10 cellular contexts compared by ENCODE assay signal in the genomic region with DNA sequence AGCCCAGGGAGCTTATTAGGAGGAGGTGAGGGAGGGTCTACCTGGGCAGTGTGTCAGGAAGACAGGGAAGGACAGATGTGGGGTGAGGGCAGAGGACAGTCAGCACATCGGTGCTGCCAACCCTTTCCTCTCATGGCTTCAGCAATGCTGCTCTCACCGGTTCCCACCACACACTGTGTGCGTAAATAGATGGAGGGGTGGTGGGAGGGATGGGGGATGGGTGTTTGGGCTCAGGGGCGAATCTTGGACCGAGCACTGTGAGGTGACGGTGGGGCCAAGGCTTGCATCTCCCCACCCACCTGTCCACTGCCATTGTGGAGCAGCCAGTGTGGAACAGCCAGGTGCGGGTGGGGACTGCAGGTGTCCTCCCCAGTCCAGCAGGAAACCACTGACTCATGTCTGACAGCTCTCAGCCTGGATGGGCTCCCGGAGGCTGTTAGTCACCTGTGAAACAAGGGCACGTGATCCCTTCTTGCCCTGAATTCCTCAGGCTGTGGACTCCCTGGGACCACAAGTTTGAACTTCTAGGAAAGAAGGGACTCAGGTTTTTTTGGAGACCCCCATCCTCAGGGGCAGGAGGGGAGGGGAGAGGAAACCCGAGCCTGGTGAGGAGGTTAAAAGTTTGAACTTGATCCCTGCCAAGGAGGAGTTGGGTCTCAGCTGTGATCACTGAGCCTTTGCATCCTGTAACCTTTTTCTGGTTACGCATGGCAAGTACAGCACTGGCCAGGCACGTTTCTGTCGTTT. TPM values are rescaled to one million over a fixed set of nuclear protein-coding genes. Genes with fewer than 3 reads are reported as not detected.
DNase-seq lines count a peak whose midpoint lies in the region; ATAC-seq and TF ChIP-seq lines count a peak whose summit lies in the region.
"Had no signal": no experiment of that assay in that cellular context is flagged by ENCODE, and none has a peak within 500 bp of the region (broad histone marks: within the 10 kb centered on the region; RNA-seq: fewer than 3 reads in every experiment).

No MANE protein-coding gene starts in this region.

- no peak overlapping the region for H4K8ac ChIP-seq in H9 (replicated peaks; ENCODE audit: insufficient read length, low read depth, low read length)

- H2BK120ac ChIP-seq in H9 (ENCODE audit: low read depth, low read length, poor library complexity, severe bottlenecking): no peak overlapping the region

- no peak overlapping the region for H2AK5ac ChIP-seq in H9 (ENCODE audit: insufficient read length, low read length)

- DNase-seq in BJ (ENCODE audit: low read depth) (peak; percentile 19), H9 (peak; percentile 48), RWPE2 (ENCODE audit: low spot score) (peak; percentile 95), kidney tubule cell (ENCODE audit: low spot score) (peak; percentile 89), DMS 273 (lab: John Stamatoyannopoulos, UW; ENCODE audit: unreplicated experiment) (no peak), NCI-H82 (lab: John Stamatoyannopoulos, UW) (no peak)
- DNase-seq: activated CD4-positive, alpha-beta T cell treated with anti-CD3 and anti-CD28 coated beads, Interleukin-2, amount 50 U/mL, for 1 hour had no signal

- H2BK15ac ChIP-seq in H9 (ENCODE audit: low read depth, low read length): no peak overlapping the region

- H2BK5ac ChIP-seq in H9 (ENCODE audit: insufficient read length, low read length): no peak overlapping the region

- no peak overlapping the region for H3K23ac ChIP-seq in H9 (ENCODE audit: insufficient read length, low read depth, low read length)

- H3K4me1 Mint-ChIP-seq in H9: peaks cover 23 to 31% of the 10 kb centered on the region in 2 experiments

- H4K5ac ChIP-seq in H9 (ENCODE audit: insufficient read length, low read depth, low read length): no peak overlapping the region

- H3K27ac Mint-ChIP-seq in H9: no peak overlapping the region; a peak in 1 of 7 replicates

- no peaks in the 10 kb centered on the region for H3K79me2 ChIP-seq in H9 (ENCODE audit: insufficient read depth, low read length)

- H3K27me3 Mint-ChIP-seq in H9 (ENCODE audit: low read depth): no peaks in the 10 kb centered on the region; the same call in 1 of the 2 replicates

- CTCF ChIA-PET in BJ (lab: Yijun Ruan, JAX): no interaction called here

- H2AFZ ChIP-seq in H9 (ENCODE audit: low read length): no peak overlapping the region

- no peak overlapping the region for H4K91ac ChIP-seq in H9 (ENCODE audit: insufficient read length, low read depth, low read length)

- H3K27me3 ChIP-seq in BJ (ENCODE audit: control insufficient read depth, insufficient read depth, low read length) (no peaks in the 10 kb centered on the region; the same call in 1 of the 2 replicates), H9 (ENCODE audit: insufficient read depth, low read length) (no peaks in the 10 kb centered on the region), RWPE2 (ENCODE audit: insufficient read depth, poor library complexity, severe bottlenecking) (no peaks in the 10 kb centered on the region)

- no peak overlapping the region for H3K9ac ChIP-seq in H9 (ENCODE audit: extremely low read depth, insufficient read length, low read length)

- no CpG with 5 or more reads among the region's 13 CpGs for WGBS in H9 (ENCODE audit: extremely low coverage, insufficient read length, low lambda C conversion rate)

- no peak overlapping the region for H3T11ph ChIP-seq in H9 (ENCODE audit: low read length)

- POLR2A ChIA-PET in BJ (lab: Charles Lee): no interaction called here

- H3K23me2 ChIP-seq in H9 (ENCODE audit: insufficient read length, low read depth, low read length, poor library complexity, severe bottlenecking): no peaks in the 10 kb centered on the region

- ATAC-seq in RWPE2 (ENCODE audit: low read depth): peak; percentile 99
- ATAC-seq in HG03442 (IDR thresholded peaks at IDR 0.05; ENCODE audit: unreplicated experiment): no peak
- ATAC-seq in GM19395 (IDR thresholded peaks at IDR 0.05; ENCODE audit: unreplicated experiment): no peak

- H2BK20ac ChIP-seq in H9 (ENCODE audit: low read depth, low read length, poor library complexity, severe bottlenecking): no peak overlapping the region

- H3K4ac ChIP-seq in H9 (ENCODE audit: low read depth, low read length): no peak overlapping the region

- no peaks in the 10 kb centered on the region for H3K79me1 ChIP-seq in H9 (ENCODE audit: insufficient read depth, low read depth, low read length, poor library complexity, severe bottlenecking)

- H3K4me3 Mint-ChIP-seq in H9: no peak overlapping the region

- H3K36me3 ChIP-seq in BJ (ENCODE audit: control insufficient read depth, insufficient read depth, low read length) (no peaks in the 10 kb centered on the region), RWPE2 (ENCODE audit: low read depth) (no peaks in the 10 kb centered on the region)
- H3K36me3 ChIP-seq: esophagus muscularis mucosa had no signal

- H3K18ac ChIP-seq in H9 (ENCODE audit: insufficient read length, low read depth, low read length): no peak overlapping the region

- H3K56ac ChIP-seq in H9 (ENCODE audit: insufficient read length, low read depth, low read length): no peak overlapping the region

- H2BK12ac ChIP-seq in H9 (ENCODE audit: insufficient read length, low read depth, low read length): no peak overlapping the region

- H3K4me3 ChIP-seq in BJ (ENCODE audit: low read depth, low read length): no peak overlapping the region
- no peak overlapping the region for H3K4me3 ChIP-seq in RWPE2 (ENCODE audit: severe bottlenecking)
- H3K4me3 ChIP-seq: esophagus muscularis mucosa had no signal

- H3K4me2 ChIP-seq in H9 (ENCODE audit: insufficient read depth, insufficient read length, low read length): no peak overlapping the region

- no peak overlapping the region for H3K14ac ChIP-seq in H9 (ENCODE audit: insufficient read depth, low read length)

- TF ChIP-seq CTCF in BJ (IDR thresholded peaks at IDR 0.05; ENCODE audit: insufficient read depth, low read depth, low read length): no peak
- TF ChIP-seq CTCF in H9 (conservative IDR thresholded peaks at IDR 0.05): no peak
- TF ChIP-seq CTCF in RWPE2 (IDR thresholded peaks at IDR 0.05; ENCODE audit: poor library complexity, severe bottlenecking): no peak

- H3K9me3 Mint-ChIP-seq in H9: peaks cover 7 to 11% of the 10 kb centered on the region in 2 experiments; a peak in 4 of 5 replicates

- H4K20me1 ChIP-seq in H9 (ENCODE audit: control insufficient read depth, insufficient read depth, insufficient read length): no peaks in the 10 kb centered on the region

- no peaks in the 10 kb centered on the region for H3K9me3 ChIP-seq in H9 (ENCODE audit: control insufficient read depth, low read depth, low read length)
- H3K9me3 ChIP-seq in RWPE2 (ENCODE audit: severe bottlenecking): peaks cover 4% of the 10 kb centered on the region
- H3K9me3 ChIP-seq: esophagus muscularis mucosa had no signal

- H3K36me3 Mint-ChIP-seq in H9 (ENCODE audit: insufficient read depth in 1 of 3, low read depth in 3 of 3): peaks cover 0 to 8% (median 3%) of the 10 kb centered on the region in 3 experiments; a peak in 6 of 7 replicates

- H3K27ac ChIP-seq in H9 (ENCODE audit: insufficient read length, low read depth, low read length) (no peak overlapping the region), RWPE2 (ENCODE audit: poor library complexity, severe bottlenecking) (peak overlapping the region; percentile 37)
- H3K27ac ChIP-seq: esophagus muscularis mucosa had no signal

- peaks cover 3% of the 10 kb centered on the region for H3K4me1 ChIP-seq in H9 (ENCODE audit: insufficient read depth, low read length)
- peaks cover 22% of the 10 kb centered on the region for H3K4me1 ChIP-seq in RWPE2 (ENCODE audit: insufficient read depth, poor library complexity, severe bottlenecking)

RNA-seq across cellular contexts. Expression of a gene that starts 42.7 kb away (rescaled TPM):
- polyA plus RNA-seq in BJ (2011; rRNA removed): 0.07 and 0.27 TPM in 2 replicates
- polyA minus RNA-seq in BJ (2011; rRNA and poly(A)+ RNA removed): 0.15 TPM in 1 of 2 replicates, not detected in the other
- total RNA-seq in H9 (2021): 0.70 and 0.94 TPM in 2 replicates

RNA-seq across cellular contexts. Expression of a gene that starts 48.1 kb away (rescaled TPM):
- polyA plus RNA-seq in BJ (2011; rRNA removed): 13.0 and 20.1 TPM in 2 replicates
- polyA minus RNA-seq in BJ (2011; rRNA and poly(A)+ RNA removed): 10.4 and 12.3 TPM in 2 replicates
- total RNA-seq in H9 (2021): 12.8 and 14.8 TPM in 2 replicates

Comparison
In these comparisons a context has a peak if more than half of its experiments do, and no peak if none do; other contexts are left out.
1. DNase-seq: peak in BJ (single experiment), H9 (single experiment), RWPE2 (single experiment) and kidney tubule cell (single experiment); none in DMS 273 (single experiment) and NCI-H82 (single experiment).